13 cellular contexts compared by ENCODE assay signal in genomic region chr1:203202431-203203245, GRCh38. TPM values are rescaled to one million over a fixed set of nuclear protein-coding genes. Genes with fewer than 3 reads are reported as not detected.
DNase-seq lines count a peak whose midpoint lies in the region; ATAC-seq and TF ChIP-seq lines count a peak whose summit lies in the region.
"Had no signal": no experiment of that assay in that cellular context is flagged by ENCODE, and none has a peak within 500 bp of the region (broad histone marks: within the 10 kb centered on the region; RNA-seq: fewer than 3 reads in every experiment).

No MANE protein-coding gene starts in this region.

- H3K4me3 ChIP-seq in endodermal cell (ENCODE audit: low read length): no peak overlapping the region

- ATAC-seq in omental fat pad (ENCODE audit: low FRiP score): peak; percentile 82
- ATAC-seq in activated naive CD8-positive, alpha-beta T cell treated with anti-CD3 and anti-CD28 coated beads, Interleukin-2, amount 50 U/mL, for 24 hours: no peak

- H3K4me3 Mint-ChIP-seq in osteocyte (ENCODE audit: unreplicated experiment) (no peak overlapping the region), endodermal cell (no peak overlapping the region)
- no peak overlapping the region for H3K4me3 Mint-ChIP-seq in activated T-cell treated with anti-CD3 and anti-CD28 coated beads, Interleukin-2, amount 50 U/mL, for 24 hours
- H3K4me3 Mint-ChIP-seq in activated naive CD8-positive, alpha-beta T cell treated with anti-CD3 and anti-CD28 coated beads, Interleukin-2, amount 50 U/mL, for 24 hours: no peak overlapping the region
- H3K4me3 Mint-ChIP-seq: nephron progenitor cell had no signal

- H3K27me3 Mint-ChIP-seq in osteocyte (ENCODE audit: unreplicated experiment) (peaks cover 51% of the 10 kb centered on the region), endodermal cell (ENCODE audit: insufficient read depth) (peaks cover 21% of the 10 kb centered on the region)
- peaks cover 9% of the 10 kb centered on the region for H3K27me3 Mint-ChIP-seq in activated T-cell treated with anti-CD3 and anti-CD28 coated beads, Interleukin-2, amount 50 U/mL, for 24 hours
- peaks cover 5% of the 10 kb centered on the region for H3K27me3 Mint-ChIP-seq in activated naive CD8-positive, alpha-beta T cell treated with anti-CD3 and anti-CD28 coated beads, Interleukin-2, amount 50 U/mL, for 24 hours

- H3K27ac ChIP-seq in endodermal cell (ENCODE audit: low read depth, low read length): no peak overlapping the region

- H3K36me3 Mint-ChIP-seq in osteocyte (ENCODE audit: unreplicated experiment) (no peaks in the 10 kb centered on the region), endodermal cell (ENCODE audit: low read depth) (no peaks in the 10 kb centered on the region)
- H3K36me3 Mint-ChIP-seq in activated T-cell treated with anti-CD3 and anti-CD28 coated beads, Interleukin-2, amount 50 U/mL, for 24 hours (ENCODE audit: low read depth): no peaks in the 10 kb centered on the region
- no peaks in the 10 kb centered on the region for H3K36me3 Mint-ChIP-seq in activated naive CD8-positive, alpha-beta T cell treated with anti-CD3 and anti-CD28 coated beads, Interleukin-2, amount 50 U/mL, for 24 hours (ENCODE audit: low read depth)

- no peak overlapping the region for H3K9ac ChIP-seq in endodermal cell (ENCODE audit: extremely low read depth, low read length, poor library complexity, severe bottlenecking)

- H3K27me3 ChIP-seq in endodermal cell (ENCODE audit: control insufficient read depth, insufficient read depth, low read length, poor library complexity, severe bottlenecking): no peaks in the 10 kb centered on the region

- H3K36me3 ChIP-seq in endodermal cell (ENCODE audit: control insufficient read depth, insufficient read depth, low read length): no peaks in the 10 kb centered on the region

- H3K4me1 Mint-ChIP-seq in osteocyte (ENCODE audit: unreplicated experiment) (peaks cover 3% of the 10 kb centered on the region), endodermal cell (peaks cover 2% of the 10 kb centered on the region)
- no peaks in the 10 kb centered on the region for H3K4me1 Mint-ChIP-seq in activated T-cell treated with anti-CD3 and anti-CD28 coated beads, Interleukin-2, amount 50 U/mL, for 24 hours (ENCODE audit: low read depth)
- H3K4me1 Mint-ChIP-seq in activated naive CD8-positive, alpha-beta T cell treated with anti-CD3 and anti-CD28 coated beads, Interleukin-2, amount 50 U/mL, for 24 hours: peaks cover 3% of the 10 kb centered on the region

- no peak for TF ChIP-seq CTCF in omental fat pad (IDR thresholded peaks at IDR 0.05)
- no peak for TF ChIP-seq CTCF in osteocyte (IDR thresholded peaks at IDR 0.05)
- no peak for TF ChIP-seq CTCF in endodermal cell (conservative IDR thresholded peaks at IDR 0.05)

- H3K27ac Mint-ChIP-seq in osteocyte (ENCODE audit: unreplicated experiment) (no peak overlapping the region), endodermal cell (no peak overlapping the region)
- no peak overlapping the region for H3K27ac Mint-ChIP-seq in activated T-cell treated with anti-CD3 and anti-CD28 coated beads, Interleukin-2, amount 50 U/mL, for 24 hours
- H3K27ac Mint-ChIP-seq in activated naive CD8-positive, alpha-beta T cell treated with anti-CD3 and anti-CD28 coated beads, Interleukin-2, amount 50 U/mL, for 24 hours: no peak overlapping the region
- H3K27ac Mint-ChIP-seq: nephron progenitor cell had no signal

- no peaks in the 10 kb centered on the region for H3K4me1 ChIP-seq in endodermal cell (ENCODE audit: control insufficient read depth, insufficient read depth, low read length)

- peak; percentile 58 for DNase-seq in Ammon's horn (ENCODE audit: low spot score)
- DNase-seq in NOMO-1 treated with DMSO at 0.1 percent for 48 hours (lab: John Stamatoyannopoulos, UW; ENCODE audit: unreplicated experiment): peak; percentile 75
- peak; percentile 91 for DNase-seq in fibroblast of peridontal ligament (ENCODE audit: extremely low read depth)
- no peak for DNase-seq in omental fat pad (ENCODE audit: low spot score)
- no peak for DNase-seq in osteocyte (ENCODE audit: extremely low spot score, unreplicated experiment)
- no peak for DNase-seq in activated T-cell treated with anti-CD3 and anti-CD28 coated beads, Interleukin-2, amount 50 U/mL, for 24 hours
- no peak for DNase-seq in activated naive CD8-positive, alpha-beta T cell treated with anti-CD3 and anti-CD28 coated beads, Interleukin-2, amount 50 U/mL, for 24 hours
- DNase-seq in endodermal cell: no peak
- DNase-seq: COR-L47, NCI-H2107, nephron progenitor cell had no signal

- H3K9me3 Mint-ChIP-seq in osteocyte (ENCODE audit: unreplicated experiment): no peaks in the 10 kb centered on the region
- H3K9me3 Mint-ChIP-seq in activated T-cell treated with anti-CD3 and anti-CD28 coated beads, Interleukin-2, amount 50 U/mL, for 24 hours: no peaks in the 10 kb centered on the region
- no peaks in the 10 kb centered on the region for H3K9me3 Mint-ChIP-seq in activated naive CD8-positive, alpha-beta T cell treated with anti-CD3 and anti-CD28 coated beads, Interleukin-2, amount 50 U/mL, for 24 hours
- H3K9me3 Mint-ChIP-seq in endodermal cell: no peaks in the 10 kb centered on the region

- no peaks in the 10 kb centered on the region for H3K9me3 ChIP-seq in endodermal cell (ENCODE audit: control insufficient read depth, low read length)

- 93 to 97% methylated on average over 12 to 15 of the region's 15 CpGs for WGBS in endodermal cell (ENCODE audit: insufficient coverage in 1 of 2, insufficient read length in 1 of 2), 2 experiments

RNA-seq across cellular contexts. Expression of gene CHI3L1, which starts 16.1 kb away (rescaled TPM):
- 100 to 1,000 TPM in 2 of 4 donors, 10 to 100 TPM in 1, under 1 TPM in 1; 0.47 to 338 (median 124) TPM for total RNA-seq in omental fat pad
- not detected in 2 replicates for total RNA-seq in osteocyte
- total RNA-seq in endodermal cell: 1 to 10 TPM in 1 of 2 donors, under 1 TPM in 1; 0.18 to 1.1 TPM
- 0.71 TPM for polyA plus RNA-seq in endodermal cell (2013, experiment 1 of 2)
- 1.3 TPM for polyA plus RNA-seq in endodermal cell (2013, experiment 2 of 2)
- total RNA-seq: endothelial cell of umbilical vein; T-helper 1 cell treated with Interleukin-12 subunit alpha and Interleukin-12 subunit beta and Interleukin-4 antibody, amounts not matched to agents 30 ng/mL and 1 ng/mL, for 36 hours had no signal
- polyA plus RNA-seq: endothelial cell of umbilical vein had no signal

RNA-seq across cellular contexts. Expression of gene CHIT1, which starts 26.8 kb away (rescaled TPM):
- total RNA-seq in omental fat pad: 10 to 100 TPM in 1 of 4 donors, 1 to 10 TPM in 2, under 1 TPM in 1; 0.19 to 17.7 (median 2.3) TPM
- not detected in 2 replicates for total RNA-seq in osteocyte
- total RNA-seq in endodermal cell: under 1 TPM in 1 of 2 donors, not detected in 1; 0.07 TPM
- not detected for polyA plus RNA-seq in endodermal cell (2013, experiment 1 of 2)
- not detected for polyA plus RNA-seq in endodermal cell (2013, experiment 2 of 2)
- total RNA-seq: endothelial cell of umbilical vein had no signal
- polyA plus RNA-seq: endothelial cell of umbilical vein had no signal

RNA-seq across cellular contexts. Expression of gene MYBPH, which starts 27.0 kb away (rescaled TPM):
- under 1 TPM in 1 of 4 donors, not detected in 3; 0.37 TPM for total RNA-seq in omental fat pad
- not detected in 2 replicates for total RNA-seq in osteocyte
- not detected for total RNA-seq in endodermal cell
- polyA plus RNA-seq in endodermal cell (2013, experiment 1 of 2): not detected
- not detected for polyA plus RNA-seq in endodermal cell (2013, experiment 2 of 2)
- total RNA-seq: endothelial cell of umbilical vein; T-helper 1 cell treated with Interleukin-12 subunit alpha and Interleukin-12 subunit beta and Interleukin-4 antibody, amounts not matched to agents 30 ng/mL and 1 ng/mL, for 36 hours had no signal
- polyA plus RNA-seq: endothelial cell of umbilical vein had no signal

Comparison
In these comparisons a context has a peak if more than half of its experiments do, and no peak if none do; other contexts are left out.
1. DNase-seq: peak in Ammon's horn (single experiment), NOMO-1 treated with DMSO at 0.1 percent for 48 hours (single experiment) and fibroblast of peridontal ligament (single experiment); none in omental fat pad (single experiment), osteocyte (single experiment), activated T-cell treated with anti-CD3 and anti-CD28 coated beads, Interleukin-2, amount 50 U/mL, for 24 hours (single experiment), activated naive CD8-positive, alpha-beta T cell treated with anti-CD3 and anti-CD28 coated beads, Interleukin-2, amount 50 U/mL, for 24 hours (single experiment) and endodermal cell (single experiment).